In the genomic region with DNA sequence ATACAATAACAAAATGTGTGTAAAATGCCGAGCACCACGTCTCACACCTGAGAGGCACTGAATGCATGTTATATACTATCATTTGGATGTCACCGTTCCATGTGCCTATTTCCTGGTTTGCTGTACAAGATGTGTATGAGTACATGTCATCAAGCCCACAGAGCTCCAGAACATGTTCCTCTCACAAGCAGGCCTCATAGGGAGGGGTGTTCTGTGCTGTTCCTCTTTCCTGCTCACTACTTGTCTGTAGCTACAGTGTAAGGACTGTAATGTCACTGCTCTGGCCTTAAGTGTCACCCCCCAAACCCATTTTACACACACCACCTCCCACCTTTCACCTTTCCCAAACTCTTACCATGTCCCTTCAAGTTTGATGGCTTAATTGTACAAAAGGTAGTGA, we compare ENCODE assay signal across 15 cellular contexts. TPM values are rescaled to one million over a fixed set of nuclear protein-coding genes. Genes with fewer than 3 reads are reported as not detected.
DNase-seq lines count a peak whose midpoint lies in the region; ATAC-seq lines count a peak whose summit lies in the region.
"Had no signal": no experiment of that assay in that cellular context is flagged by ENCODE, and none has a peak within 500 bp of the region (broad histone marks: within the 10 kb centered on the region; RNA-seq: fewer than 3 reads in every experiment).

No MANE protein-coding gene starts in this region.

- peaks cover 65% of the 10 kb centered on the region for H3K4me1 Mint-ChIP-seq in activated T-cell treated with anti-CD3 and anti-CD28 coated beads, Interleukin-2, amount 50 U/mL, for 4 hours (ENCODE audit: low read depth)
- H3K4me1 Mint-ChIP-seq in activated naive CD8-positive, alpha-beta T cell treated with anti-CD3 and anti-CD28 coated beads for 36 hours, result peaks cover 49% of the 10 kb centered on the region
- H3K4me1 Mint-ChIP-seq in stimulated activated naive B cell treated with anti-CD40 and anti-IgM and Interleukin-4, amounts not matched to agents 10 μg/mL and 1 μg/mL and 100 μg/mL, for 72 hours, result peaks cover 50 to 68% of the 10 kb centered on the region in 2 donors
- H3K4me1 Mint-ChIP-seq: endodermal cell had no signal

- H3K9me3 Mint-ChIP-seq in activated T-cell treated with anti-CD3 and anti-CD28 coated beads, Interleukin-2, amount 50 U/mL, for 4 hours, result no peaks in the 10 kb centered on the region
- H3K9me3 Mint-ChIP-seq in activated naive CD8-positive, alpha-beta T cell treated with anti-CD3 and anti-CD28 coated beads for 36 hours, result peaks cover 7% of the 10 kb centered on the region
- peaks cover 10% of the 10 kb centered on the region in 2 donors for H3K9me3 Mint-ChIP-seq in stimulated activated naive B cell treated with anti-CD40 and anti-IgM and Interleukin-4, amounts not matched to agents 10 μg/mL and 1 μg/mL and 100 μg/mL, for 72 hours
- H3K9me3 Mint-ChIP-seq: endodermal cell, mesothelial cell of epicardium had no signal

- H3K4me3 Mint-ChIP-seq in activated T-cell treated with anti-CD3 and anti-CD28 coated beads, Interleukin-2, amount 50 U/mL, for 4 hours, result peak overlapping the region; percentile 83
- H3K4me3 Mint-ChIP-seq in activated naive CD8-positive, alpha-beta T cell treated with anti-CD3 and anti-CD28 coated beads for 36 hours, result peak overlapping the region; percentile 0
- H3K4me3 Mint-ChIP-seq in stimulated activated naive B cell treated with anti-CD40 and anti-IgM and Interleukin-4, amounts not matched to agents 10 μg/mL and 1 μg/mL and 100 μg/mL, for 72 hours, result peak overlapping the region; percentile 90 to 97
- H3K4me3 Mint-ChIP-seq: endodermal cell, mesothelial cell of epicardium had no signal

- DNase-seq in activated T-cell treated with anti-CD3 and anti-CD28 coated beads, Interleukin-2, amount 50 U/mL, for 4 hours, result no peak
- no peak for DNase-seq in activated T-cell treated with anti-CD3 and anti-CD28 coated beads, Interleukin-2, amount 50 U/mL, for 1 hour
- peak; percentile 76 to 90 for DNase-seq in NOMO-1 (lab: John Stamatoyannopoulos, UW; ENCODE audit: unreplicated experiment in 2 of 2)
- DNase-seq in activated naive CD8-positive, alpha-beta T cell treated with anti-CD3 and anti-CD28 coated beads for 36 hours, result no peak
- peak; percentile 42 for DNase-seq in stimulated activated naive B cell treated with anti-CD40 and anti-IgM and Interleukin-4, amounts not matched to agents 10 μg/mL and 1 μg/mL and 100 μg/mL, for 72 hours
- DNase-seq in amniotic stem cell (lab: John Stamatoyannopoulos, UW), result no peak
- no peak for DNase-seq in NCI-H226
- DNase-seq: endodermal cell, foreskin keratinocyte, NCI-H2171 treated with DMSO at 0.1 percent for 48 hours, PC-3 had no signal

- no peaks in the 10 kb centered on the region for H3K36me3 Mint-ChIP-seq in activated T-cell treated with anti-CD3 and anti-CD28 coated beads, Interleukin-2, amount 50 U/mL, for 4 hours (ENCODE audit: insufficient read depth)
- peaks cover 7% of the 10 kb centered on the region for H3K36me3 Mint-ChIP-seq in activated naive CD8-positive, alpha-beta T cell treated with anti-CD3 and anti-CD28 coated beads for 36 hours
- H3K36me3 Mint-ChIP-seq in stimulated activated naive B cell treated with anti-CD40 and anti-IgM and Interleukin-4, amounts not matched to agents 10 μg/mL and 1 μg/mL and 100 μg/mL, for 72 hours, result peaks cover 20 to 55% of the 10 kb centered on the region in 2 donors
- H3K36me3 Mint-ChIP-seq: mesothelial cell of epicardium had no signal

- no peak for ATAC-seq in activated T-cell treated with anti-CD3 and anti-CD28 coated beads, Interleukin-2, amount 50 U/mL, for 4 hours
- ATAC-seq in stimulated activated naive B cell treated with anti-CD40 and anti-IgM and Interleukin-4, amounts not matched to agents 10 μg/mL and 1 μg/mL and 100 μg/mL, for 72 hours (replicated peaks), result peak; percentile 50 to 62
- no peak for ATAC-seq in GM21423 (IDR thresholded peaks at IDR 0.05; ENCODE audit: unreplicated experiment)
- ATAC-seq: foreskin keratinocyte, PC-3 had no signal

- H3K27ac Mint-ChIP-seq in activated naive CD8-positive, alpha-beta T cell treated with anti-CD3 and anti-CD28 coated beads for 36 hours, result no peak overlapping the region
- peak overlapping the region; percentile 88 for H3K27ac Mint-ChIP-seq in stimulated activated naive B cell treated with anti-CD40 and anti-IgM and Interleukin-4, amounts not matched to agents 10 μg/mL and 1 μg/mL and 100 μg/mL, for 72 hours
- H3K27ac Mint-ChIP-seq: endodermal cell, mesothelial cell of epicardium had no signal

- peaks cover 7% of the 10 kb centered on the region for H3K27me3 Mint-ChIP-seq in activated T-cell treated with anti-CD3 and anti-CD28 coated beads, Interleukin-2, amount 50 U/mL, for 4 hours (ENCODE audit: low read depth)
- peaks cover 9% of the 10 kb centered on the region for H3K27me3 Mint-ChIP-seq in activated naive CD8-positive, alpha-beta T cell treated with anti-CD3 and anti-CD28 coated beads for 36 hours
- H3K27me3 Mint-ChIP-seq in stimulated activated naive B cell treated with anti-CD40 and anti-IgM and Interleukin-4, amounts not matched to agents 10 μg/mL and 1 μg/mL and 100 μg/mL, for 72 hours, result no peaks in the 10 kb centered on the region

RNA-seq across cellular contexts. Expression of a gene that starts 1.8 kb away (rescaled TPM):
- total RNA-seq in activated T-cell treated with anti-CD3 and anti-CD28 coated beads, Interleukin-2, amount 50 U/mL, for 4 hours, result 1 to 10 TPM; 2.1 to 2.6 (median 2.2) TPM
- total RNA-seq in activated naive CD8-positive, alpha-beta T cell treated with anti-CD3 and anti-CD28 coated beads for 36 hours, result 1 to 10 TPM; 2.6 to 2.9 TPM
- total RNA-seq: A673, bronchial epithelial cell, foreskin keratinocyte had no signal

Comparison
In these comparisons a context has a peak if more than half of its experiments do, and no peak if none do; other contexts are left out.
1. ATAC-seq: peak in stimulated activated naive B cell treated with anti-CD40 and anti-IgM and Interleukin-4, amounts not matched to agents 10 μg/mL and 1 μg/mL and 100 μg/mL, for 72 hours (2 of 2); none in activated T-cell treated with anti-CD3 and anti-CD28 coated beads, Interleukin-2, amount 50 U/mL, for 4 hours (0 of 2) and GM21423 (single experiment).
2. DNase-seq: peak in NOMO-1 (2 of 2) and stimulated activated naive B cell treated with anti-CD40 and anti-IgM and Interleukin-4, amounts not matched to agents 10 μg/mL and 1 μg/mL and 100 μg/mL, for 72 hours (single experiment); none in activated T-cell treated with anti-CD3 and anti-CD28 coated beads, Interleukin-2, amount 50 U/mL, for 4 hours (single experiment), activated T-cell treated with anti-CD3 and anti-CD28 coated beads, Interleukin-2, amount 50 U/mL, for 1 hour (single experiment), activated naive CD8-positive, alpha-beta T cell treated with anti-CD3 and anti-CD28 coated beads for 36 hours (single experiment), amniotic stem cell (single experiment) and NCI-H226 (single experiment).
3. H3K4me3 Mint-ChIP-seq: peak in every context shown above with its lines; median percentile 94 in stimulated activated naive B cell treated with anti-CD40 and anti-IgM and Interleukin-4, amounts not matched to agents 10 μg/mL and 1 μg/mL and 100 μg/mL, for 72 hours; 83 in activated T-cell treated with anti-CD3 and anti-CD28 coated beads, Interleukin-2, amount 50 U/mL, for 4 hours; 0 in activated naive CD8-positive, alpha-beta T cell treated with anti-CD3 and anti-CD28 coated beads for 36 hours.